ENCODE assay signal across 24 cellular contexts in the genomic region with DNA sequence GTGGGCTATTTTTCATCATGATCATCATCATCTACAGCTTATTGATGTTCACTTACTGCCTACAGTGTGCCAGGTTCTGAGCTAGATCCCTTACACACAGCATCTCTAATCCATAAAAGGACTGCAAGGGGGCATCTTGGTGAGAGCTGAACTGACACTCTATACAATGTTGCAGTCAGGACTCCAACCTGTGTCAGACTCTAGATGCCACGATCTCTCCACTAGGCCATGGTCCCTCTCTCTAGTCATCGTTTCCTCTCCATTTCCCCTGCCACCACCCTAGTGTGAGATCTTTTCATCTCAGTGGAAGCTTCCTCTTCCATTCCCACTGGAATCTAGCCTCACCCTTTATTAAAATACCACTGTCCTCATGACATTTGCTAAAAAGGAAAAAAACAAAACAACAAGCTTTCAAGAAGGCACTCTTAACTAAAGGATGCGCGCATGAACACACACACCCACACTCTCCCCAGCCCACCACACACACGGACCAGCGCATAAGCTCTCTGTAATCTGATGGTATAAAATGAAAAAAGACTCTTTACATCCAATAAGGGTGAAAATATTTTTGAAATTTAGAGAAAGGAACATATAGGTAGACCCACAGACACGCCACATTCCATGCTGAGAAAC.
A peak's percentile ranks its signal among the peaks of the same experiment; 100 is the strongest.
DNase-seq lines count a peak whose midpoint lies in the region; ATAC-seq and TF ChIP-seq lines count a peak whose summit lies in the region.
"Had no signal": no experiment of that assay in that cellular context is flagged by ENCODE, and none has a peak within 500 bp of the region (broad histone marks: within the 10 kb centered on the region; RNA-seq: fewer than 3 reads in every experiment).

No MANE protein-coding gene starts in this region.

- peaks cover 2% of the 10 kb centered on the region; the same call in 1 of the 2 replicates for H3K9me1 ChIP-seq in IMR-90 (ENCODE audit: insufficient read depth, low read length)

- H2AK9ac ChIP-seq in IMR-90 (replicated peaks; ENCODE audit: low read depth, low read length, poor library complexity): no peak overlapping the region

- in situ Hi-C loops in IMR-90 (cut with MboI; ENCODE audit: low sequenced_read_pairs): no loop called here

- H3K56ac ChIP-seq in IMR-90 (ENCODE audit: extremely low read depth, insufficient read depth, low read length): no peak overlapping the region

- TF ChIP-seq RAD21 in IMR-90 (IDR thresholded peaks at IDR 0.05; ENCODE audit: low read length): no peak

- TF ChIP-seq CTCF in IMR-90 (conservative IDR thresholded peaks at IDR 0.05; ENCODE audit: low read depth, low read length) (no peak), fibroblast of lung (conservative IDR thresholded peaks at IDR 0.05 in 1 of 2, IDR thresholded peaks at IDR 0.05 in 1 of 2; ENCODE audit: low read depth in 1 of 2, low read length in 2 of 2) (no peak), psoas muscle (IDR thresholded peaks at IDR 0.05) (no peak), thyroid gland (IDR thresholded peaks at IDR 0.05) (no peak)

- H3K27ac ChIP-seq in BLaER1 (no peak overlapping the region), IMR-90 (ENCODE audit: insufficient read depth, low read length) (no peak overlapping the region), fibroblast of lung (ENCODE audit: insufficient read depth, low read length) (peak overlapping the region; percentile 77), psoas muscle (peak overlapping the region; percentile 23), thyroid gland (no peak overlapping the region)
- H3K27ac ChIP-seq: epithelial cell of prostate, foreskin keratinocyte, neutrophil, upper lobe of right lung had no signal

- no peak overlapping the region for H4K8ac ChIP-seq in IMR-90 (ENCODE audit: low read depth in 2 of 2, low read length in 2 of 2)

- no peak overlapping the region for H3K14ac ChIP-seq in IMR-90 (replicated peaks; ENCODE audit: low read depth, low read length)

- no TSS peak for BruUV-seq in IMR-90 (replicated peaks; lab: Mats Ljungman, UMichigan)

- H3K27ac Mint-ChIP-seq in stimulated activated naive CD8-positive, alpha-beta T cell treated with anti-CD3 and anti-CD28 coated beads, Interleukin-15, amount 100 ng/mL, for 72 hours: peak overlapping the region in 1 of 2 donors; percentile 54
- H3K27ac Mint-ChIP-seq: activated CD4-positive, alpha-beta T cell treated with anti-CD3 and anti-CD28 coated beads for 36 hours; activated naive CD4-positive, alpha-beta T cell treated with anti-CD3 and anti-CD28 coated beads, Interleukin-2, amount 50 U/mL, for 24 hours; activated T-cell treated with anti-CD3 and anti-CD28 coated beads, Interleukin-2, amount 50 U/mL, for 72 hours had no signal

- H3K9ac ChIP-seq in BLaER1: no peak overlapping the region
- H3K9ac ChIP-seq in IMR-90 (ENCODE audit: low read depth, low read length): no peak overlapping the region
- H3K9ac ChIP-seq in fibroblast of lung (ENCODE audit: insufficient read depth, low read length): no peak overlapping the region

- no peaks in the 10 kb centered on the region for H3K79me1 ChIP-seq in IMR-90 (ENCODE audit: low read depth in 1 of 2, low read length in 2 of 2)

- H3K27me3 ChIP-seq in BLaER1 (no peaks in the 10 kb centered on the region), IMR-90 (ENCODE audit: control insufficient read depth, insufficient read depth, low read length) (peaks cover 15% of the 10 kb centered on the region), fibroblast of lung (ENCODE audit: control insufficient read depth, insufficient read depth, low read length) (no peaks in the 10 kb centered on the region), psoas muscle (ENCODE audit: insufficient read depth in 3 of 3, low read length in 2 of 3) (peaks cover 0 to 5% (median 0%) of the 10 kb centered on the region in 3 donors), thyroid gland (no peaks in the 10 kb centered on the region)
- H3K27me3 ChIP-seq: foreskin keratinocyte, neutrophil, upper lobe of right lung had no signal

- H3K4me1 ChIP-seq in BLaER1: peaks cover 58% of the 10 kb centered on the region
- no peaks in the 10 kb centered on the region for H3K4me1 ChIP-seq in IMR-90 (ENCODE audit: control insufficient read depth, insufficient read depth, low read length)
- peaks cover 4% of the 10 kb centered on the region for H3K4me1 ChIP-seq in fibroblast of lung (ENCODE audit: control insufficient read depth, extremely low read depth, insufficient read depth, low read length)
- no peaks in the 10 kb centered on the region for H3K4me1 ChIP-seq in psoas muscle
- H3K4me1 ChIP-seq in thyroid gland: peaks cover 14 to 18% of the 10 kb centered on the region in 2 donors
- H3K4me1 ChIP-seq: foreskin keratinocyte, HAP-1 had no signal

- H3K36me3 ChIP-seq in BLaER1: no peaks in the 10 kb centered on the region
- no peaks in the 10 kb centered on the region for H3K36me3 ChIP-seq in IMR-90 (ENCODE audit: control insufficient read depth, insufficient read depth, low read length)
- no peaks in the 10 kb centered on the region for H3K36me3 ChIP-seq in fibroblast of lung (ENCODE audit: control insufficient read depth, insufficient read depth, low read length)
- no peaks in the 10 kb centered on the region for H3K36me3 ChIP-seq in psoas muscle (ENCODE audit: insufficient read depth in 1 of 2, low read depth in 1 of 2)
- H3K36me3 ChIP-seq in thyroid gland: no peaks in the 10 kb centered on the region
- H3K36me3 ChIP-seq: HAP-1, neutrophil, upper lobe of right lung had no signal

- H3K4me1 Mint-ChIP-seq in stimulated activated naive CD8-positive, alpha-beta T cell treated with anti-CD3 and anti-CD28 coated beads, Interleukin-15, amount 100 ng/mL, for 72 hours: no peaks in the 10 kb centered on the region
- H3K4me1 Mint-ChIP-seq: activated CD4-positive, alpha-beta T cell treated with anti-CD3 and anti-CD28 coated beads for 36 hours; activated naive CD4-positive, alpha-beta T cell treated with anti-CD3 and anti-CD28 coated beads, Interleukin-2, amount 50 U/mL, for 24 hours; CD8-positive, alpha-beta memory T cell had no signal

- CTCF ChIA-PET in IMR-90 (lab: Yijun Ruan, JAX): interaction anchor here (0.6 kb wide), 1 partner anchor 140 kb away, joined by 3 read pairs; no protein-coding TSS in a partner anchor

- 0 out of 2 replicates have a peak overlapping the region, but pooled peaks have one; percentile 4 for H3K4ac ChIP-seq in IMR-90 (ENCODE audit: low read depth, low read length)

- H3K23ac ChIP-seq in IMR-90 (ENCODE audit: low read depth, low read length): no peak overlapping the region

- peaks cover 18% of the 10 kb centered on the region for H3K27me3 Mint-ChIP-seq in stimulated activated naive CD8-positive, alpha-beta T cell treated with anti-CD3 and anti-CD28 coated beads, Interleukin-15, amount 100 ng/mL, for 72 hours

- H2AFZ ChIP-seq in IMR-90 (replicated peaks; ENCODE audit: low read length, poor library complexity): no peak overlapping the region
- no peak overlapping the region for H2AFZ ChIP-seq in fibroblast of lung (ENCODE audit: low read length)

- DNase-seq in IMR-90 (no peak), fibroblast of lung (ENCODE audit: low read depth in 2 of 2) (no peak), psoas muscle (no peak), thyroid gland (no peak), hypothalamus (lab: John Stamatoyannopoulos, UW) (no peak)
- no peak for DNase-seq in stimulated activated naive CD8-positive, alpha-beta T cell treated with anti-CD3 and anti-CD28 coated beads, Interleukin-15, amount 100 ng/mL, for 72 hours
- DNase-seq: activated CD4-positive, alpha-beta T cell treated with anti-CD3 and anti-CD28 coated beads for 36 hours; activated T-cell treated with anti-CD3 and anti-CD28 coated beads, Interleukin-2, amount 50 U/mL, for 72 hours; CD8-positive, alpha-beta memory T cell; central memory CD4-positive, alpha-beta T cell; foreskin keratinocyte; GF-D8; hippocampal formation; KBM-7; NCI-H1436 treated with DMSO at 0.1 percent for 48 hours; NCI-H526 treated with DMSO at 0.1 percent for 48 hours; RPMI8226; upper lobe of right lung had no signal

- peak overlapping the region; percentile 76 for H3K4me2 ChIP-seq in BLaER1
- no peak overlapping the region for H3K4me2 ChIP-seq in IMR-90 (ENCODE audit: low read depth, low read length)
- peak overlapping the region; percentile 30 for H3K4me2 ChIP-seq in fibroblast of lung (ENCODE audit: extremely low read depth, insufficient read depth, low read length)

- H2BK15ac ChIP-seq in IMR-90 (ENCODE audit: low read depth, low read length): no peak overlapping the region

- no peaks in the 10 kb centered on the region for H3K9me3 Mint-ChIP-seq in stimulated activated naive CD8-positive, alpha-beta T cell treated with anti-CD3 and anti-CD28 coated beads, Interleukin-15, amount 100 ng/mL, for 72 hours
- H3K9me3 Mint-ChIP-seq: activated naive CD4-positive, alpha-beta T cell treated with anti-CD3 and anti-CD28 coated beads, Interleukin-2, amount 50 U/mL, for 24 hours; activated T-cell treated with anti-CD3 and anti-CD28 coated beads, Interleukin-2, amount 50 U/mL, for 72 hours; CD8-positive, alpha-beta memory T cell had no signal

- POLR2A ChIA-PET in IMR-90 (lab: Charles Lee; ENCODE audit: unreplicated experiment): no interaction called here

- H4K5ac ChIP-seq in IMR-90 (ENCODE audit: low read depth, low read length): no peak overlapping the region; the same call in 1 of the 2 replicates

- TF ChIP-seq POLR2A in IMR-90 (IDR thresholded peaks at IDR 0.05; ENCODE audit: low read depth, low read length) (no peak), thyroid gland (IDR thresholded peaks at IDR 0.05) (no peak)

- WGBS in IMR-90 (ENCODE audit: extremely low coverage in 2 of 2, insufficient read length in 1 of 2), 2 experiments: 100% methylated on average over 1 of the region's 7 CpGs; no CpG with 5 or more reads in 1 of the 2 experiments
- 93 to 96% (median 95%) methylated on average over 7 of the region's 7 CpGs for WGBS in psoas muscle, 3 donors
- WGBS in thyroid gland, 2 donors: 90 to 93% methylated on average over 7 of the region's 7 CpGs

- intact Hi-C loops in IMR-90 (cut with micrococcal nuclease): no loop called here
- intact Hi-C loops in psoas muscle (cut with DNase I): no loop called here
- intact Hi-C loops in thyroid gland (cut with DNase I): no loop called here

- no peak overlapping the region; the same call in 1 of the 2 replicates for H4K91ac ChIP-seq in IMR-90 (ENCODE audit: insufficient read depth, low read depth, low read length)

- no peak overlapping the region for H2BK5ac ChIP-seq in IMR-90 (ENCODE audit: low read depth, low read length, poor library complexity, severe bottlenecking)

- 0 out of 2 replicates have a peak overlapping the region, but pooled peaks have one; percentile 30 for H2BK120ac ChIP-seq in IMR-90 (ENCODE audit: low read depth, low read length)

- H4K20me1 ChIP-seq in BLaER1: no peaks in the 10 kb centered on the region
- no peaks in the 10 kb centered on the region for H4K20me1 ChIP-seq in IMR-90 (ENCODE audit: insufficient read depth, low read length)
- H4K20me1 ChIP-seq in fibroblast of lung (ENCODE audit: control insufficient read depth, extremely low read depth, insufficient read depth, low read length): no peaks in the 10 kb centered on the region

- H3K79me2 ChIP-seq in fibroblast of lung (ENCODE audit: control insufficient read depth, insufficient read depth, low read length): no peaks in the 10 kb centered on the region

- no peak overlapping the region for H3K4me3 ChIP-seq in BLaER1
- no peak overlapping the region for H3K4me3 ChIP-seq in IMR-90 (ENCODE audit: insufficient read depth, low read depth, low read length)
- H3K4me3 ChIP-seq in fibroblast of lung (replicated peaks in 1 of 4; ENCODE audit: control extremely low read depth in 1 of 4, insufficient read depth in 1 of 4, low read depth in 3 of 4, low read length in 4 of 4): no peak overlapping the region
- H3K4me3 ChIP-seq in psoas muscle: no peak overlapping the region
- H3K4me3 ChIP-seq in thyroid gland (replicated peaks in 1 of 3): no peak overlapping the region
- H3K4me3 ChIP-seq: HAP-1, upper lobe of right lung had no signal

- no peak overlapping the region; the same call in 1 of the 2 replicates for H2BK20ac ChIP-seq in IMR-90 (ENCODE audit: low read depth, low read length)

- no peak overlapping the region; the same call in 1 of the 2 replicates for H2AK5ac ChIP-seq in IMR-90 (ENCODE audit: low read depth, low read length)

- H3K9me3 ChIP-seq in BLaER1 (no peaks in the 10 kb centered on the region), IMR-90 (ENCODE audit: control insufficient read depth, insufficient read depth, low read length) (no peaks in the 10 kb centered on the region), fibroblast of lung (ENCODE audit: control insufficient read depth, insufficient read depth, low read depth, low read length) (no peaks in the 10 kb centered on the region), psoas muscle (no peaks in the 10 kb centered on the region), thyroid gland (no peaks in the 10 kb centered on the region)
- H3K9me3 ChIP-seq: HAP-1, neutrophil, upper lobe of right lung had no signal

- H3K4me3 Mint-ChIP-seq in stimulated activated naive CD8-positive, alpha-beta T cell treated with anti-CD3 and anti-CD28 coated beads, Interleukin-15, amount 100 ng/mL, for 72 hours: no peak overlapping the region
- H3K4me3 Mint-ChIP-seq: activated CD4-positive, alpha-beta T cell treated with anti-CD3 and anti-CD28 coated beads for 36 hours; activated naive CD4-positive, alpha-beta T cell treated with anti-CD3 and anti-CD28 coated beads, Interleukin-2, amount 50 U/mL, for 24 hours; activated T-cell treated with anti-CD3 and anti-CD28 coated beads, Interleukin-2, amount 50 U/mL, for 72 hours; CD8-positive, alpha-beta memory T cell had no signal

- H3K18ac ChIP-seq in IMR-90 (ENCODE audit: low read depth, low read length): no peak overlapping the region

- ATAC-seq in IMR-90 (ENCODE audit: low read depth) (no peak), psoas muscle (no peak), HG02973 (IDR thresholded peaks at IDR 0.05; ENCODE audit: unreplicated experiment) (no peak)
- ATAC-seq in stimulated activated naive CD8-positive, alpha-beta T cell treated with anti-CD3 and anti-CD28 coated beads, Interleukin-15, amount 100 ng/mL, for 72 hours: no peak
- ATAC-seq: activated CD4-positive, alpha-beta T cell treated with anti-CD3 and anti-CD28 coated beads for 36 hours; activated T-cell treated with anti-CD3 and anti-CD28 coated beads, Interleukin-2, amount 50 U/mL, for 72 hours; foreskin keratinocyte had no signal

- dilution Hi-C loops in IMR-90 (cut with HindIII; ENCODE audit: low sequenced_read_pairs, unreplicated experiment): no loop called here

Comparison
In these comparisons a context has a peak if more than half of its experiments do, and no peak if none do; other contexts are left out.
1. H3K27ac ChIP-seq: peak in fibroblast of lung (single experiment) and psoas muscle (single experiment); none in BLaER1 (single experiment), IMR-90 (single experiment) and thyroid gland (0 of 3).